ENCODE assay signal across 10 cellular contexts in genomic region chr19:13366529-13367143, GRCh38.
DNase-seq lines count a peak whose midpoint lies in the region; ATAC-seq, FAIRE-seq and TF ChIP-seq lines count a peak whose summit lies in the region.
"Had no signal": no experiment of that assay in that cellular context is flagged by ENCODE, and none has a peak within 500 bp of the region (broad histone marks: within the 10 kb centered on the region; RNA-seq: fewer than 3 reads in every experiment).

No MANE protein-coding gene starts in this region.

- ATAC-seq in T-cell (replicated peaks in 1 of 4) (no peak), HG02981 (IDR thresholded peaks at IDR 0.05; ENCODE audit: unreplicated experiment) (no peak)

- H3K36me3 ChIP-seq in astrocyte (ENCODE audit: insufficient read depth, low read length) = no peaks in the 10 kb centered on the region

- no peaks in the 10 kb centered on the region for H3K9me3 ChIP-seq in astrocyte (ENCODE audit: insufficient read depth, low read depth, low read length)

- H3K27me3 ChIP-seq in astrocyte (ENCODE audit: insufficient read depth, low read length) = no peaks in the 10 kb centered on the region

- H2AFZ ChIP-seq in astrocyte (ENCODE audit: low read depth, low read length) = peak overlapping the region; percentile 47

- H3K27ac ChIP-seq in astrocyte (ENCODE audit: low read depth, low read length) = no peak overlapping the region

- H3K4me3 Mint-ChIP-seq in astrocyte (ENCODE audit: unreplicated experiment) (no peak overlapping the region), T-cell (no peak overlapping the region)
- H3K4me3 Mint-ChIP-seq: activated B cell treated with CpG ODN at 0.5 μM for 24 hours had no signal

- CTCF ChIA-PET in T-cell (lab: Charles Lee) = no interaction called here

- no peak for FAIRE-seq in astrocyte (lab: Jason Lieb, UNC)

- H3K9me3 Mint-ChIP-seq in astrocyte (ENCODE audit: unreplicated experiment) = peaks cover 4% of the 10 kb centered on the region
- no peaks in the 10 kb centered on the region for H3K9me3 Mint-ChIP-seq in T-cell
- H3K9me3 Mint-ChIP-seq: activated B cell treated with CpG ODN at 0.5 μM for 24 hours had no signal

- no peaks in the 10 kb centered on the region for H3K4me1 ChIP-seq in astrocyte (ENCODE audit: insufficient read depth, low read length)

- POLR2A ChIA-PET in T-cell (lab: Charles Lee) = no interaction called here

- no peak overlapping the region for H3K4me3 ChIP-seq in astrocyte (ENCODE audit: insufficient read depth, low read depth, low read length)

- H4K20me1 ChIP-seq in astrocyte (ENCODE audit: insufficient read depth, low read length) = no peaks in the 10 kb centered on the region

- H3K36me3 Mint-ChIP-seq in astrocyte (ENCODE audit: low read depth, unreplicated experiment) (peaks cover 2% of the 10 kb centered on the region), T-cell (no peaks in the 10 kb centered on the region)

- no peak overlapping the region for H3K9ac ChIP-seq in astrocyte (ENCODE audit: low read length)

- H3K4me2 ChIP-seq in astrocyte (ENCODE audit: low read length) = no peak overlapping the region

- H3K27me3 Mint-ChIP-seq in astrocyte (ENCODE audit: low read depth, unreplicated experiment) (peaks cover 8% of the 10 kb centered on the region), T-cell (peaks cover 15 to 16% of the 10 kb centered on the region in 2 donors)

- no peaks in the 10 kb centered on the region for H3K79me2 ChIP-seq in astrocyte (ENCODE audit: insufficient read depth, low read length)

- H3K27ac Mint-ChIP-seq in astrocyte (ENCODE audit: unreplicated experiment) = no peak overlapping the region
- H3K27ac Mint-ChIP-seq in T-cell = no peak overlapping the region
- H3K27ac Mint-ChIP-seq: activated B cell treated with CpG ODN at 0.5 μM for 24 hours had no signal

- H3K4me1 Mint-ChIP-seq in astrocyte (ENCODE audit: low read depth, unreplicated experiment) (no peaks in the 10 kb centered on the region), T-cell (no peaks in the 10 kb centered on the region)
- H3K4me1 Mint-ChIP-seq: activated B cell treated with CpG ODN at 0.5 μM for 24 hours had no signal

- peak; percentile 65 for TF ChIP-seq CTCF in astrocyte (IDR thresholded peaks at IDR 0.05; ENCODE audit: insufficient read depth, low read depth, low read length)

- DNase-seq in ELR (ENCODE audit: low read depth) (peak; percentile 63), LoVo (ENCODE audit: low spot score) (peak; percentile 7), astrocyte (ENCODE audit: low read depth) (peak; percentile 5), medulla oblongata (ENCODE audit: extremely low spot score) (peak; percentile 22), T-cell (no peak), NCI-H187 treated with DMSO at 0.1 percent for 48 hours (lab: John Stamatoyannopoulos, UW) (no peak), activated gamma-delta T cell (lab: John Stamatoyannopoulos, UW) (no peak)
- DNase-seq: activated B cell treated with CpG ODN at 0.5 μM for 24 hours, GOT3 had no signal

Comparison
In these comparisons a context has a peak if more than half of its experiments do, and no peak if none do; other contexts are left out.
1. DNase-seq: peak in ELR (single experiment), LoVo (single experiment), astrocyte (single experiment) and medulla oblongata (single experiment); none in T-cell (0 of 34), NCI-H187 treated with DMSO at 0.1 percent for 48 hours (single experiment) and activated gamma-delta T cell (single experiment).